ENCODE assay signal across 16 cellular contexts in genomic region chr2:23069156-23069555, GRCh38.
DNase-seq lines count a peak whose midpoint lies in the region; ATAC-seq, FAIRE-seq and TF ChIP-seq lines count a peak whose summit lies in the region.
"Had no signal": no experiment of that assay in that cellular context is flagged by ENCODE, and none has a peak within 500 bp of the region (broad histone marks: within the 10 kb centered on the region; RNA-seq: fewer than 3 reads in every experiment).

No MANE protein-coding gene starts in this region.

- H3K36me3 ChIP-seq in H1 (ENCODE audit: control insufficient read depth in 2 of 4, insufficient read depth in 4 of 4, low read length in 3 of 4) (no peaks in the 10 kb centered on the region), HepG2 (replicated peaks in 1 of 2; ENCODE audit: control insufficient read depth in 1 of 2, insufficient read depth in 2 of 2, low read length in 2 of 2) (no peaks in the 10 kb centered on the region), trophoblast cell (ENCODE audit: control insufficient read depth in 1 of 2, insufficient read depth in 2 of 2, low read length in 2 of 2) (no peaks in the 10 kb centered on the region), kidney (ENCODE audit: control insufficient read depth in 1 of 2, insufficient read depth in 2 of 2, low read length in 2 of 2) (no peaks in the 10 kb centered on the region)
- H3K36me3 ChIP-seq: BLaER1 had no signal

- no peak overlapping the region for H4K12ac ChIP-seq in trophoblast cell (ENCODE audit: low read depth, low read length)

- H3K4me2 ChIP-seq in H1 (ENCODE audit: insufficient read depth in 1 of 2, low read depth in 2 of 2, low read length in 2 of 2) = no peak overlapping the region
- H3K4me2 ChIP-seq in HepG2 (ENCODE audit: low read depth, low read length) = no peak overlapping the region
- no peak overlapping the region for H3K4me2 ChIP-seq in trophoblast cell (ENCODE audit: low read length)
- H3K4me2 ChIP-seq: BLaER1 had no signal

- TF ChIP-seq EP300 in H1 (IDR thresholded peaks at IDR 0.05; ENCODE audit: borderline replicate concordance in 1 of 2, low read depth in 2 of 2, low read length in 2 of 2) (no peak), HepG2 (IDR thresholded peaks at IDR 0.05; ENCODE audit: low read depth in 2 of 2, low read length in 2 of 2) (no peak), HepG2 (CRISPR knock-in tag; IDR thresholded peaks at IDR 0.05; ENCODE audit: borderline replicate concordance) (no peak)

- no peaks in the 10 kb centered on the region for H3K79me1 ChIP-seq in H1 (ENCODE audit: low read depth, low read length)
- H3K79me1 ChIP-seq in trophoblast cell (ENCODE audit: low read length) = no peaks in the 10 kb centered on the region

- no peaks in the 10 kb centered on the region for H4K20me1 ChIP-seq in H1 (replicated peaks in 1 of 2; ENCODE audit: control insufficient read depth in 1 of 2, insufficient read depth in 2 of 2, low read length in 2 of 2)
- H4K20me1 ChIP-seq in HepG2 (ENCODE audit: insufficient read depth, low read length) = no peaks in the 10 kb centered on the region
- H4K20me1 ChIP-seq: BLaER1 had no signal

- H3K23ac ChIP-seq in H1 (ENCODE audit: insufficient read length) (no peak overlapping the region), trophoblast cell (ENCODE audit: low read length) (no peak overlapping the region)

- no peak overlapping the region for H2BK20ac ChIP-seq in H1 (ENCODE audit: low read length)

- H2AFZ ChIP-seq in H1 (ENCODE audit: low read length) = no peak overlapping the region
- H2AFZ ChIP-seq in HepG2 (ENCODE audit: low read length) = no peak overlapping the region
- H2AFZ ChIP-seq in trophoblast cell (ENCODE audit: insufficient read depth, low read length, poor library complexity) = no peak overlapping the region

- intact Hi-C loops in HepG2 (cut with micrococcal nuclease; ENCODE audit: unreplicated experiment) (no loop called here), kidney (cut with DNase I) (no loop called here)

- H3K27ac ChIP-seq in H1 (ENCODE audit: low read depth, low read length) (no peak overlapping the region), HepG2 (ENCODE audit: extremely low read length, insufficient read depth, low read length) (no peak overlapping the region), trophoblast cell (ENCODE audit: low read depth, low read length) (no peak overlapping the region), kidney (ENCODE audit: low read depth in 2 of 2, low read length in 2 of 2) (no peak overlapping the region)
- H3K27ac ChIP-seq: 22Rv1, BLaER1, HL-60 had no signal

- no peak overlapping the region for H3K4ac ChIP-seq in H1 (replicated peaks; ENCODE audit: insufficient read length, low read depth, low read length)
- H3K4ac ChIP-seq in trophoblast cell (ENCODE audit: low read depth, low read length) = no peak overlapping the region

- BruUV-seq in HepG2 (replicated peaks; lab: Mats Ljungman, UMichigan) = no TSS peak

- no peak for TF ChIP-seq CTCF in H1 (IDR thresholded peaks at IDR 0.05; ENCODE audit: control extremely low read depth in 1 of 3, insufficient read depth in 1 of 3, low read depth in 1 of 3, low read length in 3 of 3)
- no peak for TF ChIP-seq CTCF in HepG2 (CRISPR knock-in tag; IDR thresholded peaks at IDR 0.05)
- no peak for TF ChIP-seq CTCF in kidney (IDR thresholded peaks at IDR 0.05; ENCODE audit: borderline replicate concordance, extremely low read depth, insufficient read depth)

- no peak overlapping the region for H2AK5ac ChIP-seq in H1 (ENCODE audit: low read depth, low read length)
- H2AK5ac ChIP-seq in trophoblast cell (ENCODE audit: low read length) = no peak overlapping the region

- no peaks in the 10 kb centered on the region for H3K27me3 ChIP-seq in H1 (replicated peaks in 1 of 4; ENCODE audit: control insufficient read depth in 3 of 4, extremely low read depth in 1 of 4, insufficient read depth in 3 of 4, low read length in 3 of 4)
- no peaks in the 10 kb centered on the region for H3K27me3 ChIP-seq in HepG2 (ENCODE audit: control insufficient read depth in 1 of 2, insufficient read depth in 2 of 2, low read length in 2 of 2)
- no peaks in the 10 kb centered on the region for H3K27me3 ChIP-seq in trophoblast cell (ENCODE audit: insufficient read depth, low read length)
- H3K27me3 ChIP-seq: BLaER1 had no signal

- H3K18ac ChIP-seq in H1 (ENCODE audit: extremely low read depth, low read length) (no peak overlapping the region), trophoblast cell (ENCODE audit: low read length) (no peak overlapping the region)

- in situ Hi-C loops in HepG2 (cut with HindIII; ENCODE audit: extremely low pct_ligation_motif_present, low pct_unique_long_range_greater_than_20kb) = no loop called here

- FAIRE-seq in H1 (lab: Jason Lieb, UNC) (no peak), HepG2 (lab: Jason Lieb, UNC) (peak; percentile 34), kidney (lab: Jason Lieb, UNC) (no peak)
- FAIRE-seq: H54 had no signal

- no peaks in the 10 kb centered on the region; the same call in 1 of the 2 replicates for H3K23me2 ChIP-seq in H1 (ENCODE audit: low read depth, low read length)

- peak; percentile 54; the same call in 2 of the 3 replicates for ATAC-seq in HepG2
- ATAC-seq: HCT116 had no signal

- 95% methylated on average over 3 of the region's 3 CpGs; no CpG with 5 or more reads in 1 of the 2 experiments for WGBS in H1 (ENCODE audit: extremely low coverage in 1 of 2, insufficient coverage in 1 of 2, insufficient read length in 1 of 2, insufficient replicate concordance in 2 of 2, low coverage in 1 of 2, low lambda C conversion rate in 2 of 2, missing lambda C conversion rate in 1 of 2), 2 experiments
- WGBS in HepG2 (ENCODE audit: low lambda C conversion rate) = 24% methylated on average over 3 of the region's 3 CpGs
- no CpG with 5 or more reads among the region's 3 CpGs for WGBS in trophoblast cell (ENCODE audit: extremely low coverage, insufficient coverage, insufficient read length)

- no peak overlapping the region for H4K8ac ChIP-seq in H1 (ENCODE audit: extremely low read depth, insufficient read depth, low read length)
- H4K8ac ChIP-seq in trophoblast cell (ENCODE audit: low read depth, low read length) = no peak overlapping the region

- H3K79me2 ChIP-seq in H1 (ENCODE audit: control insufficient read depth in 1 of 2, insufficient read depth in 2 of 2, low read length in 2 of 2) = no peaks in the 10 kb centered on the region
- H3K79me2 ChIP-seq in HepG2 (ENCODE audit: insufficient read depth, low read length) = no peaks in the 10 kb centered on the region
- no peaks in the 10 kb centered on the region for H3K79me2 ChIP-seq in trophoblast cell (ENCODE audit: control insufficient read depth, insufficient read depth, low read length, poor library complexity)

- no peak for TF ChIP-seq RAD21 in H1 (IDR thresholded peaks at IDR 0.05 in 1 of 2, conservative IDR thresholded peaks at IDR 0.05 in 1 of 2; ENCODE audit: low read depth in 2 of 2, low read length in 2 of 2)
- TF ChIP-seq RAD21 in HepG2 (CRISPR knock-in tag; IDR thresholded peaks at IDR 0.05) = no peak

- H3K4me3 ChIP-seq in H1 (ENCODE audit: extremely low read depth in 1 of 4, insufficient read depth in 2 of 4, low read depth in 3 of 4, low read length in 4 of 4) (no peak overlapping the region), HepG2 (replicated peaks in 1 of 3; ENCODE audit: insufficient read depth in 1 of 3, low read depth in 2 of 3, low read length in 3 of 3) (no peak overlapping the region), trophoblast cell (ENCODE audit: low read depth, low read length) (no peak overlapping the region), kidney (ENCODE audit: low read length in 2 of 2) (no peak overlapping the region)
- H3K4me3 ChIP-seq: BLaER1 had no signal

- H3K9ac ChIP-seq in H1 (replicated peaks in 1 of 4; ENCODE audit: extremely low read depth in 1 of 4, low read depth in 3 of 4, low read length in 3 of 4) (no peak overlapping the region), HepG2 (ENCODE audit: insufficient read depth, low read depth, low read length) (no peak overlapping the region), trophoblast cell (ENCODE audit: low read length) (peak overlapping the region; percentile 38), kidney (ENCODE audit: low read length in 2 of 2) (no peak overlapping the region)
- H3K9ac ChIP-seq: BLaER1 had no signal

- 0 out of 7 replicates have a peak, but pooled peaks cover 0 to 2% (median 0%) of the 10 kb centered on the region in 4 experiments for H3K4me1 ChIP-seq in H1 (replicated peaks in 1 of 4; ENCODE audit: control insufficient read depth in 3 of 4, insufficient read depth in 4 of 4, low read length in 3 of 4)
- H3K4me1 ChIP-seq in HepG2 (ENCODE audit: insufficient read depth, low read length) = peaks cover 8% of the 10 kb centered on the region
- H3K4me1 ChIP-seq in trophoblast cell (ENCODE audit: control insufficient read depth in 1 of 2, insufficient read depth in 2 of 2, low read length in 2 of 2) = no peaks in the 10 kb centered on the region
- peaks cover 3 to 11% of the 10 kb centered on the region in 2 donors for H3K4me1 ChIP-seq in kidney (ENCODE audit: control insufficient read depth in 1 of 2, insufficient read depth in 1 of 2, low read depth in 1 of 2, low read length in 2 of 2)
- H3K4me1 ChIP-seq: BLaER1 had no signal

- H2BK5ac ChIP-seq in H1 (ENCODE audit: low read depth, low read length) = no peak overlapping the region
- no peak overlapping the region for H2BK5ac ChIP-seq in trophoblast cell (ENCODE audit: low read depth, low read length, poor library complexity)

- H4K91ac ChIP-seq in H1 (replicated peaks; ENCODE audit: insufficient read length, low read length) (no peak overlapping the region), trophoblast cell (ENCODE audit: low read depth, low read length) (no peak overlapping the region)

- DNase-seq in DMS53 (lab: John Stamatoyannopoulos, UW) = peak; percentile 34
- DNase-seq in DMS53 treated with DMSO at 0.1 percent for 48 hours (lab: John Stamatoyannopoulos, UW; ENCODE audit: unreplicated experiment) = no peak
- DNase-seq in H1 (ENCODE audit: low read depth in 1 of 2, low spot score in 2 of 2) = no peak
- DNase-seq in HepG2 (ENCODE audit: low spot score) = peak; percentile 33
- DNase-seq in trophoblast cell = no peak
- DNase-seq in T1000 (lab: John Stamatoyannopoulos, UW) = no peak
- no peak for DNase-seq in kidney
- no peak for DNase-seq in NCI-H1417 treated with DMSO at 0.1 percent for 48 hours (lab: John Stamatoyannopoulos, UW)
- DNase-seq: AML-193; CD8-positive, alpha-beta memory T cell had no signal

- H2BK15ac ChIP-seq in H1 (ENCODE audit: low read length) = no peak overlapping the region

- no peak overlapping the region for H3K14ac ChIP-seq in H1 (ENCODE audit: insufficient read length)
- no peak overlapping the region for H3K14ac ChIP-seq in trophoblast cell (ENCODE audit: low read length)

- POLR2A ChIA-PET in H1 (lab: Charles Lee; ENCODE audit: partially characterized antibody) = no interaction called here
- POLR2A ChIA-PET in HepG2 (lab: Yijun Ruan, JAX) = no interaction called here

- no peak for TF ChIP-seq POLR2A in H1 (IDR thresholded peaks at IDR 0.05; ENCODE audit: control extremely low read depth in 1 of 2, low read depth in 2 of 2, low read length in 2 of 2)
- no peak for TF ChIP-seq POLR2A in HepG2 (IDR thresholded peaks at IDR 0.05; ENCODE audit: insufficient read depth in 1 of 2, low read depth in 2 of 2, low read length in 2 of 2)

- H2BK120ac ChIP-seq in H1 (replicated peaks; ENCODE audit: low read depth, low read length) (no peak overlapping the region), trophoblast cell (ENCODE audit: insufficient read depth, low read length, poor library complexity) (no peak overlapping the region)

- H3K9me3 ChIP-seq in H1 (ENCODE audit: insufficient read depth in 2 of 2, low read depth in 1 of 2, low read length in 1 of 2) = no peaks in the 10 kb centered on the region
- H3K9me3 ChIP-seq in HepG2 (ENCODE audit: low read length) = no peaks in the 10 kb centered on the region
- H3K9me3 ChIP-seq in trophoblast cell (ENCODE audit: insufficient read depth, low read depth, low read length) = no peaks in the 10 kb centered on the region
- H3K9me3 ChIP-seq in kidney (ENCODE audit: control insufficient read depth in 1 of 2, low read length in 2 of 2) = no peaks in the 10 kb centered on the region
- H3K9me3 ChIP-seq: BLaER1, Caco-2 had no signal

- H3K56ac ChIP-seq in H1 (replicated peaks; ENCODE audit: insufficient read length, low read depth, low read length) = no peak overlapping the region

- CTCF ChIA-PET in H1 (lab: Charles Lee; ENCODE audit: partially characterized antibody) (no interaction called here), HepG2 (lab: Yijun Ruan, JAX; ENCODE audit: low intra/inter-chr PET ratio, low total read pairs) (no interaction called here)

- no peak overlapping the region for H4K5ac ChIP-seq in H1 (ENCODE audit: insufficient read length, low read depth, low read length)

- H2BK12ac ChIP-seq in H1 (ENCODE audit: low read depth, low read length) = no peak overlapping the region
- H2BK12ac ChIP-seq in trophoblast cell (ENCODE audit: low read length) = no peak overlapping the region

Comparison
In these comparisons a context has a peak if more than half of its experiments do, and no peak if none do; other contexts are left out.
1. DNase-seq: peak in DMS53 (single experiment) and HepG2 (single experiment); none in DMS53 treated with DMSO at 0.1 percent for 48 hours (single experiment), H1 (0 of 2), trophoblast cell (0 of 2), T1000 (single experiment), kidney (single experiment) and NCI-H1417 treated with DMSO at 0.1 percent for 48 hours (single experiment).